Comparison of ENCODE assay signal across 8 cellular contexts in the genomic region with DNA sequence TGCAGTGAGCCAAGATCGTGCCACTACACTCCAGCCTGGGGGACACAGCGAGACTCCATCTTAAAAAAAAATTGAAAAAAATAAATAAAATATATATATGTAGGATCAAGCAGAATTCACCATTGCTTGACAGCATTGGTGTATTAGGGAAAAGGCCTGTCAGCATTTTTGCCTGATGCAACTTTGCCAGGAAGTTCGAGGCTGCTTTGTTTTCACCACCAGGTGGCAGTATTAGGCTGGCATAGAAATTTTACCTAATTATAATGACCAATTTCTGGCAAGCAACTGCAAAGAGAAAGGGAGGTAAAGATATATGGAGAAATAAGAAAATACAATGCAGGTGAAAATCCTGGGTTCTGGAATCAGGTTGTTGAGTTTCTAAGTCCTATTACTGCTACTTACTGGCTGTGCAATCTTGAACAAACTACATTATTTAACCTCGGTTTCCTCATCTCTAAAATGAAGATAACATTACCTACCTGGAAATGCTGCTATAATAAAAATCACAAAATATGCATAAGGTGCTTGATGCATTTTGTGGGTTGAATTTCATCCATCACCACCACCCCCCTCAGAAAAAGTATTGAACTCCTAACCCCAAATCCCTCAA. TPM values are rescaled to one million over a fixed set of nuclear protein-coding genes. Genes with fewer than 3 reads are reported as not detected.
DNase-seq lines count a peak whose midpoint lies in the region; ATAC-seq and TF ChIP-seq lines count a peak whose summit lies in the region.

No MANE protein-coding gene starts in this region.

- no peak overlapping the region for H3K4me3 ChIP-seq in left ventricle myocardium inferior
- no peak overlapping the region for H3K4me3 ChIP-seq in gastrocnemius medialis

- H3K9me3 ChIP-seq in left ventricle myocardium inferior (replicated peaks) (no peaks in the 10 kb centered on the region), gastrocnemius medialis (no peaks in the 10 kb centered on the region)

- TF ChIP-seq POLR2A in gastrocnemius medialis (IDR thresholded peaks at IDR 0.05): no peak

- H3K27me3 ChIP-seq in left ventricle myocardium inferior (ENCODE audit: low read depth) (no peaks in the 10 kb centered on the region), gastrocnemius medialis (no peaks in the 10 kb centered on the region)

- peak; percentile 68 for TF ChIP-seq CTCF in GM10248 (IDR thresholded peaks at IDR 0.05; ENCODE audit: control extremely low read depth, extremely low read depth, low read depth, missing control alignments)
- TF ChIP-seq CTCF in left ventricle myocardium inferior (IDR thresholded peaks at IDR 0.05; ENCODE audit: borderline replicate concordance): peak; percentile 94
- TF ChIP-seq CTCF in gastrocnemius medialis (IDR thresholded peaks at IDR 0.05 in 4 of 5, conservative IDR thresholded peaks at IDR 0.05 in 1 of 5): peak; percentile 78 to 92 (median 86)

- intact Hi-C loops in left ventricle myocardium inferior (cut with micrococcal nuclease): no loop called here
- intact Hi-C loops in gastrocnemius medialis (cut with DNase I; ENCODE audit: low total_unique reads): loop anchor here (1.0 to 2.0 kb wide), 3 partner anchors 38 to 276 kb away; a partner anchor contains a TSS

- CTCF ChIA-PET in GM10248 (lab: Yijun Ruan, JAX): interaction anchor here (0.9 to 3.2 kb wide), 5 partner anchors 32 to 277 kb away, joined by 3 to 16 read pairs (median 4); no protein-coding TSS in a partner anchor

- in situ Hi-C loops in gastrocnemius medialis (cut with MboI; ENCODE audit: low sequenced_read_pairs in 4 of 4): loop anchor here in 2 of 4 donors (5.0 to 10.0 kb wide), 3 partner anchors 210 to 280 kb away; no protein-coding TSS in a partner anchor

- peak; percentile 54 to 86 for ATAC-seq in gastrocnemius medialis
- ATAC-seq in GM21515 (IDR thresholded peaks at IDR 0.05; ENCODE audit: unreplicated experiment): no peak
- no peak for ATAC-seq in HG03521 (IDR thresholded peaks at IDR 0.05; ENCODE audit: unreplicated experiment)

- no peak overlapping the region for H3K27ac ChIP-seq in left ventricle myocardium inferior (replicated peaks)
- H3K27ac ChIP-seq in gastrocnemius medialis: no peak overlapping the region

- H3K36me3 ChIP-seq in left ventricle myocardium inferior (no peaks in the 10 kb centered on the region), gastrocnemius medialis (no peaks in the 10 kb centered on the region)

- DNase-seq in GM10248 (ENCODE audit: extremely low spot score) (peak; percentile 62), NCI-H146 (lab: John Stamatoyannopoulos, UW) (peak; percentile 49), T-helper 1 cell (peak in 4 of 5 donors; percentile 29 to 65 (median 49)), amniotic epithelial cell (ENCODE audit: low read depth) (peak; percentile 70), left ventricle myocardium inferior (peak; percentile 26), gastrocnemius medialis (peak; percentile 37 to 56)

- H3K4me1 ChIP-seq in left ventricle myocardium inferior: no peaks in the 10 kb centered on the region
- H3K4me1 ChIP-seq in gastrocnemius medialis: peaks cover 0 to 3% of the 10 kb centered on the region in 2 donors

- POLR2A ChIA-PET in GM10248 (lab: Yijun Ruan, JAX): no interaction called here

RNA-seq across cellular contexts. Expression of a gene that starts 24.7 kb away (rescaled TPM):
- total RNA-seq in left ventricle myocardium inferior (2.8 TPM), gastrocnemius medialis (1 to 10 TPM in 1 of 4 donors, under 1 TPM in 2, not detected in 1; 0.46 to 3.7 (median 0.72) TPM)

RNA-seq across cellular contexts. Expression of a gene that starts 37.0 kb away (rescaled TPM):
- 16.3 TPM for total RNA-seq in left ventricle myocardium inferior
- 10 to 100 TPM; 16.5 to 98.7 (median 43.8) TPM for total RNA-seq in gastrocnemius medialis

RNA-seq across cellular contexts. Expression of a gene that starts 50.6 kb away (rescaled TPM):
- total RNA-seq in left ventricle myocardium inferior (not detected), gastrocnemius medialis (not detected)

RNA-seq across cellular contexts. Expression of a gene that starts 53.0 kb away (rescaled TPM):
- not detected for total RNA-seq in left ventricle myocardium inferior
- total RNA-seq in gastrocnemius medialis: not detected

Comparison
In these comparisons a context has a peak if more than half of its experiments do, and no peak if none do; other contexts are left out.
1. ATAC-seq: peak in gastrocnemius medialis (2 of 2); none in GM21515 (single experiment) and HG03521 (single experiment).
2. Peak in every context shown above with its lines, with median percentiles within 50 percentile points of each other: DNase-seq and CTCF ChIP-seq.